In the genomic region with DNA sequence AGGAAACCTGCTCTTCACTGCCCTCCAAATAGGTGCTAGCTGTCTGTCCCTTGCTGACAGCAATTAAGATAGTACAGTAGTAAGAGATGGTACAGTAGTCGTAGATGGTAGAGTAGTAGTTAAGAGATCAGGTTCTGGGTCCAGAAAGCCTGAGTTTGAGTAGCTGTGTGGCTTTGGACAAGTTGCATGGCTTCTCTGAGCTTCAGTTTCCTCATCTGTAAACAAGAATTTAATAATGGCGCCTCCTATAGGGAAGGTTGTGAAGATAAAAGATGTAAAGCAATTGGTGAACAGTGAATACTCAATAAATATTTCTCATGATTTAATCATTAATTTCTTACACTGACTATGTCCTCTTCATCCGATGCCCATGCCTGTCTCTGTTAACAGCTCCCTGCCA, we compare ENCODE assay signal across 30 cellular contexts.
A peak's percentile ranks its signal among the peaks of the same experiment; 100 is the strongest.
DNase-seq lines count a peak whose midpoint lies in the region; ATAC-seq, FAIRE-seq and TF ChIP-seq lines count a peak whose summit lies in the region.
"Had no signal": no experiment of that assay in that cellular context is flagged by ENCODE, and none has a peak within 500 bp of the region (broad histone marks: within the 10 kb centered on the region; RNA-seq: fewer than 3 reads in every experiment).

No MANE protein-coding gene starts in this region.

- TF ChIP-seq EP300 in HepG2 (IDR thresholded peaks at IDR 0.05; ENCODE audit: low read depth in 2 of 2, low read length in 2 of 2) (no peak), HepG2 (CRISPR knock-in tag; IDR thresholded peaks at IDR 0.05; ENCODE audit: borderline replicate concordance) (no peak), Ishikawa (IDR thresholded peaks at IDR 0.05; ENCODE audit: borderline replicate concordance) (no peak)

- DNase-seq in HepG2 (ENCODE audit: low spot score) (no peak), right lobe of liver (no peak), small intestine (peak; percentile 18), NCI-H1105 treated with DMSO at 0.1 percent for 48 hours (lab: John Stamatoyannopoulos, UW) (no peak), Ammon's horn (ENCODE audit: low spot score) (no peak), NCI-H2227 treated with DMSO at 0.1 percent for 48 hours (lab: John Stamatoyannopoulos, UW) (no peak)
- DNase-seq in activated T-helper 1 cell treated with anti-CD3 and anti-CD28 coated beads, Interleukin-12 subunit alpha, Interleukin-12 subunit beta, Interleukin-2, Interleukin-4 antibody, amounts not matched to agents 30 ng/mL and 10 ng/mL and 1 ng/mL, durations not matched to agents 14 hours and 24 hours and 36 hours (ENCODE audit: low spot score): no peak
- DNase-seq: activated CD4-positive, alpha-beta T cell treated with anti-CD3 and anti-CD28 coated beads for 48 hours; activated naive CD4-positive, alpha-beta T cell treated with anti-CD3 and anti-CD28 coated beads, Interleukin-2, amount 10 ng/mL, durations not matched to agents 7 days and 5 days; activated T-cell treated with anti-CD3 and anti-CD28 coated beads, Interleukin-2, amount 50 U/mL, for 48 hours; C1 segment of cervical spinal cord; Calu3; DMS79 treated with DMSO at 0.1 percent for 48 hours; hippocampal formation; KBM-7; left cardiac atrium; MM.1S; NCI-H146; posterior cingulate gyrus; right cardiac atrium; stimulated activated CD4-positive, alpha-beta T cell treated with anti-CD3 and anti-CD28 coated beads, Interleukin-4, amount 100 ng/mL, for 4 hours; stimulated activated naive B cell treated with anti-CD40 and anti-IgM and Interleukin-4, amounts not matched to agents 10 μg/mL and 1 μg/mL and 100 μg/mL, for 72 hours; testis had no signal

- FAIRE-seq in HepG2 (lab: Jason Lieb, UNC): no peak
- no peak for FAIRE-seq in small intestine (lab: Jason Lieb, UNC)
- FAIRE-seq: endometrium had no signal

- H3K36me3 ChIP-seq in HepG2 (replicated peaks in 1 of 2; ENCODE audit: control insufficient read depth in 1 of 2, insufficient read depth in 2 of 2, low read length in 2 of 2) (no peaks in the 10 kb centered on the region), right lobe of liver (no peaks in the 10 kb centered on the region), small intestine (ENCODE audit: control insufficient read depth in 2 of 2, insufficient read depth in 2 of 2, low read length in 2 of 2) (no peaks in the 10 kb centered on the region)
- H3K36me3 ChIP-seq: ascending aorta, cardiac muscle cell, neural progenitor cell had no signal

- H4K20me1 ChIP-seq in HepG2 (ENCODE audit: insufficient read depth, low read length): no peaks in the 10 kb centered on the region

- CTCF ChIA-PET in HepG2 (lab: Yijun Ruan, JAX; ENCODE audit: low intra/inter-chr PET ratio, low total read pairs): no interaction called here

- no peak overlapping the region for H3K9ac ChIP-seq in HepG2 (ENCODE audit: insufficient read depth, low read depth, low read length)
- H3K9ac ChIP-seq: neural progenitor cell had no signal

- H3K4me1 ChIP-seq in HepG2 (ENCODE audit: insufficient read depth, low read length) (peaks cover 53% of the 10 kb centered on the region), right lobe of liver (no peaks in the 10 kb centered on the region), small intestine (ENCODE audit: control insufficient read depth in 2 of 2, insufficient read depth in 1 of 2, low read depth in 1 of 2, low read length in 1 of 2) (peaks cover 0 to 4% of the 10 kb centered on the region in 2 donors)
- H3K4me1 ChIP-seq: ascending aorta, testis had no signal

- intact Hi-C loops in HepG2 (cut with micrococcal nuclease; ENCODE audit: unreplicated experiment): no loop called here
- intact Hi-C loops in right lobe of liver (cut with DNase I): no loop called here
- intact Hi-C loops in activated T-helper 1 cell treated with anti-CD3 and anti-CD28 coated beads, Interleukin-12 subunit alpha, Interleukin-12 subunit beta, Interleukin-2, Interleukin-4 antibody, amounts not matched to agents 30 ng/mL and 10 ng/mL and 1 ng/mL, durations not matched to agents 14 hours and 24 hours and 36 hours (cut with micrococcal nuclease): no loop called here

- TF ChIP-seq RAD21 in HepG2 (CRISPR knock-in tag; IDR thresholded peaks at IDR 0.05): no peak
- TF ChIP-seq RAD21 in Ishikawa (IDR thresholded peaks at IDR 0.05; ENCODE audit: low read depth): peak; percentile 31; the same call in 1 of the 2 replicates

- peaks cover 49% of the 10 kb centered on the region for H3K4me1 Mint-ChIP-seq in activated T-helper 1 cell treated with anti-CD3 and anti-CD28 coated beads, Interleukin-12 subunit alpha, Interleukin-12 subunit beta, Interleukin-2, Interleukin-4 antibody, amounts not matched to agents 30 ng/mL and 10 ng/mL and 1 ng/mL, durations not matched to agents 14 hours and 24 hours and 36 hours (ENCODE audit: low read depth)

- H3K27me3 ChIP-seq in HepG2 (ENCODE audit: control insufficient read depth in 1 of 2, insufficient read depth in 2 of 2, low read length in 2 of 2) (no peaks in the 10 kb centered on the region), right lobe of liver (no peaks in the 10 kb centered on the region), small intestine (ENCODE audit: control insufficient read depth in 2 of 2, insufficient read depth in 2 of 2, low read length in 2 of 2) (no peaks in the 10 kb centered on the region)
- H3K27me3 ChIP-seq: ascending aorta, cardiac muscle cell, neural progenitor cell, testis had no signal

- no peaks in the 10 kb centered on the region for H3K79me2 ChIP-seq in HepG2 (ENCODE audit: insufficient read depth, low read length)

- TF ChIP-seq CTCF in HepG2 (CRISPR knock-in tag; IDR thresholded peaks at IDR 0.05): no peak
- no peak for TF ChIP-seq CTCF in right lobe of liver (IDR thresholded peaks at IDR 0.05)

- H3K27ac ChIP-seq in HepG2 (ENCODE audit: extremely low read length, insufficient read depth, low read length): no peak overlapping the region
- no peak overlapping the region for H3K27ac ChIP-seq in right lobe of liver
- H3K27ac ChIP-seq in small intestine (ENCODE audit: low read depth in 1 of 2, low read length in 1 of 2): no peak overlapping the region
- H3K27ac ChIP-seq: ascending aorta, cardiac muscle cell, neural progenitor cell, testis had no signal

- H3K9me3 ChIP-seq in HepG2 (ENCODE audit: low read length) (no peaks in the 10 kb centered on the region), right lobe of liver (no peaks in the 10 kb centered on the region), small intestine (ENCODE audit: control insufficient read depth, low read depth) (no peaks in the 10 kb centered on the region)
- H3K9me3 ChIP-seq: ascending aorta, testis had no signal

- H3K9me3 Mint-ChIP-seq in activated T-helper 1 cell treated with anti-CD3 and anti-CD28 coated beads, Interleukin-12 subunit alpha, Interleukin-12 subunit beta, Interleukin-2, Interleukin-4 antibody, amounts not matched to agents 30 ng/mL and 10 ng/mL and 1 ng/mL, durations not matched to agents 14 hours and 24 hours and 36 hours: peaks cover 15% of the 10 kb centered on the region

- WGBS in HepG2 (ENCODE audit: low lambda C conversion rate): 84% methylated on average over 3 of the region's 3 CpGs
- 67% methylated on average over 3 of the region's 3 CpGs for WGBS in right lobe of liver (ENCODE audit: insufficient coverage, low coverage, low lambda C conversion rate, missing lambda C conversion rate)
- WGBS in small intestine, 3 donors: 61 to 77% (median 68%) methylated on average over 3 of the region's 3 CpGs

- no peak overlapping the region for H2AFZ ChIP-seq in HepG2 (ENCODE audit: low read length)
- H2AFZ ChIP-seq: neural progenitor cell had no signal

- H3K27me3 Mint-ChIP-seq in activated T-helper 1 cell treated with anti-CD3 and anti-CD28 coated beads, Interleukin-12 subunit alpha, Interleukin-12 subunit beta, Interleukin-2, Interleukin-4 antibody, amounts not matched to agents 30 ng/mL and 10 ng/mL and 1 ng/mL, durations not matched to agents 14 hours and 24 hours and 36 hours (ENCODE audit: insufficient read depth): no peaks in the 10 kb centered on the region
- H3K27me3 Mint-ChIP-seq: activated naive CD4-positive, alpha-beta T cell treated with anti-CD3 and anti-CD28 coated beads, Interleukin-2, amount 10 ng/mL, durations not matched to agents 7 days and 5 days had no signal

- POLR2A ChIA-PET in HepG2 (lab: Yijun Ruan, JAX): no interaction called here

- H3K4me3 Mint-ChIP-seq in activated T-helper 1 cell treated with anti-CD3 and anti-CD28 coated beads, Interleukin-12 subunit alpha, Interleukin-12 subunit beta, Interleukin-2, Interleukin-4 antibody, amounts not matched to agents 30 ng/mL and 10 ng/mL and 1 ng/mL, durations not matched to agents 14 hours and 24 hours and 36 hours: no peak overlapping the region
- H3K4me3 Mint-ChIP-seq: activated naive CD4-positive, alpha-beta T cell treated with anti-CD3 and anti-CD28 coated beads, Interleukin-2, amount 10 ng/mL, durations not matched to agents 7 days and 5 days; neural progenitor cell; stimulated activated naive B cell treated with anti-CD40 and anti-IgM and Interleukin-4, amounts not matched to agents 10 μg/mL and 1 μg/mL and 100 μg/mL, for 72 hours; T-helper 2 cell treated with Interferon-gamma antibody and Interleukin-4, amounts not matched to agents 5 μg/mL and 100 μg/mL, for 36 hours had no signal

- H3K36me3 Mint-ChIP-seq in activated T-helper 1 cell treated with anti-CD3 and anti-CD28 coated beads, Interleukin-12 subunit alpha, Interleukin-12 subunit beta, Interleukin-2, Interleukin-4 antibody, amounts not matched to agents 30 ng/mL and 10 ng/mL and 1 ng/mL, durations not matched to agents 14 hours and 24 hours and 36 hours (ENCODE audit: low read depth): peaks cover 8% of the 10 kb centered on the region
- H3K36me3 Mint-ChIP-seq: neural progenitor cell had no signal

- H3K4me3 ChIP-seq in HepG2 (replicated peaks in 1 of 3; ENCODE audit: insufficient read depth in 1 of 3, low read depth in 2 of 3, low read length in 3 of 3) (no peak overlapping the region), right lobe of liver (no peak overlapping the region), small intestine (ENCODE audit: low read depth in 1 of 2, low read length in 2 of 2) (no peak overlapping the region)
- H3K4me3 ChIP-seq: ascending aorta, cardiac muscle cell, neural progenitor cell, testis had no signal

- TF ChIP-seq POLR2A in HepG2 (IDR thresholded peaks at IDR 0.05; ENCODE audit: insufficient read depth in 1 of 2, low read depth in 2 of 2, low read length in 2 of 2): no peak
- TF ChIP-seq POLR2A in right lobe of liver (IDR thresholded peaks at IDR 0.05): no peak

- in situ Hi-C loops in HepG2 (cut with HindIII; ENCODE audit: extremely low pct_ligation_motif_present, low pct_unique_long_range_greater_than_20kb): no loop called here

- no peak for ATAC-seq in HepG2
- ATAC-seq in right lobe of liver: no peak
- ATAC-seq: left cardiac atrium; right cardiac atrium; Right ventricle myocardium inferior; stimulated activated naive B cell treated with anti-CD40 and anti-IgM and Interleukin-4, amounts not matched to agents 10 μg/mL and 1 μg/mL and 100 μg/mL, for 72 hours had no signal

- no peak overlapping the region for H3K4me2 ChIP-seq in HepG2 (ENCODE audit: low read depth, low read length)
- H3K4me2 ChIP-seq: neural progenitor cell had no signal

- peak overlapping the region; percentile 37 for H3K27ac Mint-ChIP-seq in activated T-helper 1 cell treated with anti-CD3 and anti-CD28 coated beads, Interleukin-12 subunit alpha, Interleukin-12 subunit beta, Interleukin-2, Interleukin-4 antibody, amounts not matched to agents 30 ng/mL and 10 ng/mL and 1 ng/mL, durations not matched to agents 14 hours and 24 hours and 36 hours
- H3K27ac Mint-ChIP-seq: activated naive CD4-positive, alpha-beta T cell treated with anti-CD3 and anti-CD28 coated beads, Interleukin-2, amount 10 ng/mL, durations not matched to agents 7 days and 5 days; stimulated activated naive B cell treated with anti-CD40 and anti-IgM and Interleukin-4, amounts not matched to agents 10 μg/mL and 1 μg/mL and 100 μg/mL, for 72 hours; T-helper 2 cell treated with Interferon-gamma antibody and Interleukin-4, amounts not matched to agents 5 μg/mL and 100 μg/mL, for 36 hours had no signal

- no TSS peak for BruUV-seq in HepG2 (replicated peaks; lab: Mats Ljungman, UMichigan)
